In the genomic region with DNA sequence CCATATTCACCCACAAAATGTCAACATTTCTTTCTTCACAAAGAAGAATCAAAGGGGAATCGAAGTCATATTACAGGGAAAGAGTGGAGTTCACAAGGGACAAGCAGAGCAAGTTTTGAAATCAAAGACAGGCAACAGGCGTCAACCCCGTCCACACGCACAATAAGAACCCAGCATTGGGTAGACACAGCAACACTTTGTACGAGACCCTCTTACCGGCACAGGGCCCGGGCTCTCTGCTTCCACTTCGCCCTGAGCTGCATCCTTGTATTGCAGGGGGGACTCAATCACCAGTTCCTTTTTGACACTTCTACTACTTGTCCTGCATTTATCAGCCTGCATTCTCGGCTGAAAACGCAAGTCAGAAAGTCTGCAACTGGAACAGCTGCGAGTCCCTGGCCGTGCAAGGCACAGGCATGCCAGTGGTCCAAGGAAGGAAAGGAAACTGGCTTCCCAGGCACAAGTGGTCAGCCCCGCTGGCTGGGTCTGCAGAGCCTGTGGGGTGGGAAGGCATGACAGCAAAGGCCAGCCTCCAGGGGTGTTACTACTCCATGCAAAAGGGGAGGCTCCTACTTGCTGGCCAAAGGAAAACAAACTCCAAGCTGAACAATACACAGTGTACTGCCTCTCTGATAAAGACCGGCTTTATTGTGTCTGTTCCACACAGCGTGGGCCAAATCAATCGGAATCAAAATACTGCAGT, we compare ENCODE assay signal across 8 cellular contexts. TPM values are rescaled to one million over a fixed set of nuclear protein-coding genes. Genes with fewer than 3 reads are reported as not detected.
A peak's percentile ranks its signal among the peaks of the same experiment; 100 is the strongest.
DNase-seq lines count a peak whose midpoint lies in the region; ATAC-seq, FAIRE-seq and TF ChIP-seq lines count a peak whose summit lies in the region.

A gene with protein sequence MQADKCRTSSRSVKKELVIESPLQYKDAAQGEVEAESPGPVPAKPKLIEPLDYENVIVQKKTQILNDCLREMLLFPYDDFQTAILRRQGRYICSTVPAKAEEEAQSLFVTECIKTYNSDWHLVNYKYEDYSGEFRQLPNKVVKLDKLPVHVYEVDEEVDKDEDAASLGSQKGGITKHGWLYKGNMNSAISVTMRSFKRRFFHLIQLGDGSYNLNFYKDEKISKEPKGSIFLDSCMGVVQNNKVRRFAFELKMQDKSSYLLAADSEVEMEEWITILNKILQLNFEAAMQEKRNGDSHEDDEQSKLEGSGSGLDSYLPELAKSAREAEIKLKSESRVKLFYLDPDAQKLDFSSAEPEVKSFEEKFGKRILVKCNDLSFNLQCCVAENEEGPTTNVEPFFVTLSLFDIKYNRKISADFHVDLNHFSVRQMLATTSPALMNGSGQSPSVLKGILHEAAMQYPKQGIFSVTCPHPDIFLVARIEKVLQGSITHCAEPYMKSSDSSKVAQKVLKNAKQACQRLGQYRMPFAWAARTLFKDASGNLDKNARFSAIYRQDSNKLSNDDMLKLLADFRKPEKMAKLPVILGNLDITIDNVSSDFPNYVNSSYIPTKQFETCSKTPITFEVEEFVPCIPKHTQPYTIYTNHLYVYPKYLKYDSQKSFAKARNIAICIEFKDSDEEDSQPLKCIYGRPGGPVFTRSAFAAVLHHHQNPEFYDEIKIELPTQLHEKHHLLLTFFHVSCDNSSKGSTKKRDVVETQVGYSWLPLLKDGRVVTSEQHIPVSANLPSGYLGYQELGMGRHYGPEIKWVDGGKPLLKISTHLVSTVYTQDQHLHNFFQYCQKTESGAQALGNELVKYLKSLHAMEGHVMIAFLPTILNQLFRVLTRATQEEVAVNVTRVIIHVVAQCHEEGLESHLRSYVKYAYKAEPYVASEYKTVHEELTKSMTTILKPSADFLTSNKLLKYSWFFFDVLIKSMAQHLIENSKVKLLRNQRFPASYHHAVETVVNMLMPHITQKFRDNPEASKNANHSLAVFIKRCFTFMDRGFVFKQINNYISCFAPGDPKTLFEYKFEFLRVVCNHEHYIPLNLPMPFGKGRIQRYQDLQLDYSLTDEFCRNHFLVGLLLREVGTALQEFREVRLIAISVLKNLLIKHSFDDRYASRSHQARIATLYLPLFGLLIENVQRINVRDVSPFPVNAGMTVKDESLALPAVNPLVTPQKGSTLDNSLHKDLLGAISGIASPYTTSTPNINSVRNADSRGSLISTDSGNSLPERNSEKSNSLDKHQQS (N-terminal part only) (minus strand): TSS at position 497 of the 703 bp plus-strand sequence. CDS start 155 bp downstream, at position 342.

- in situ Hi-C loops in K562 (cut with MboI): no loop called here

- H3K9me3 ChIP-seq in K562 (replicated peaks; ENCODE audit: control insufficient read depth, insufficient read depth, low read depth, low read length) (no peaks in the 10 kb centered on the region), iPS-20b (ENCODE audit: insufficient read depth, low read depth, low read length) (no peaks in the 10 kb centered on the region)

- no peak for FAIRE-seq in K562 (lab: Jason Lieb, UNC)

- peaks cover 17 to 36% of the 10 kb centered on the region in 2 experiments for H3K4me1 ChIP-seq in K562 (replicated peaks in 1 of 2; ENCODE audit: control insufficient read depth in 2 of 2, insufficient read depth in 2 of 2, low read length in 2 of 2)
- peaks cover 38% of the 10 kb centered on the region for H3K4me1 ChIP-seq in iPS-20b (ENCODE audit: insufficient read depth, low read length)

- H3K9me1 ChIP-seq in K562 (ENCODE audit: control insufficient read depth, insufficient read depth, low read length): peaks cover 6% of the 10 kb centered on the region

- no peak within 1 kb of the TSS for H3K4me3 ChIP-seq in K562
- H3K4me3 ChIP-seq in iPS-20b (ENCODE audit: low read length): peak within 1 kb of the TSS; percentile 31

- H3K9ac ChIP-seq in K562 (ENCODE audit: insufficient read depth in 1 of 2, low read depth in 2 of 2, low read length in 2 of 2) (peak within 1 kb of the TSS in 1 of 2 experiments; percentile 72; a peak in 1 of 4 replicates), iPS-20b (ENCODE audit: low read depth, low read length) (peak within 1 kb of the TSS; percentile 35; the same call in 1 of the 2 replicates)

- H3K27ac Mint-ChIP-seq in activated CD4-positive, alpha-beta T cell treated with anti-CD3 and anti-CD28 coated beads, Interleukin-2, amount 10 ng/mL, durations not matched to agents 7 days and 5 days: no peak within 1 kb of the TSS

- CTCF ChIA-PET in activated CD4-positive, alpha-beta T cell treated with anti-CD3 and anti-CD28 coated beads, Interleukin-2, amount 10 ng/mL, durations not matched to agents 7 days and 5 days (lab: Charles Lee): no interaction called here
- CTCF ChIA-PET in K562 (lab: Yijun Ruan, JAX; ENCODE audit: low intra/inter-chr PET ratio): no interaction called here

- H3K4me3 Mint-ChIP-seq in activated CD4-positive, alpha-beta T cell treated with anti-CD3 and anti-CD28 coated beads, Interleukin-2, amount 10 ng/mL, durations not matched to agents 7 days and 5 days: no peak within 1 kb of the TSS

- peaks cover 18% of the 10 kb centered on the region; the same call in 2 of the 3 replicates for H3K79me2 ChIP-seq in K562 (ENCODE audit: control insufficient read depth, insufficient read depth, low read length)

- 61% methylated on average over 9 of the region's 16 CpGs for whole genome bisulfite sequencing in K562 (ENCODE audit: insufficient coverage, low coverage, missing lambda C conversion rate)

- no TSS peak for BruUV-seq in K562 (replicated peaks; lab: Mats Ljungman, UMichigan)

- TF ChIP-seq POLR2A in K562 (conservative IDR thresholded peaks at IDR 0.05): no peak

- no peak within 1 kb of the TSS for H2AFZ ChIP-seq in K562 (ENCODE audit: low read depth, low read length)

- H3K4me1 Mint-ChIP-seq in activated CD4-positive, alpha-beta T cell treated with anti-CD3 and anti-CD28 coated beads, Interleukin-2, amount 10 ng/mL, durations not matched to agents 7 days and 5 days: peaks cover 46% of the 10 kb centered on the region

- POLR2A ChIA-PET in activated CD4-positive, alpha-beta T cell treated with anti-CD3 and anti-CD28 coated beads, Interleukin-2, amount 10 ng/mL, durations not matched to agents 7 days and 5 days (lab: Charles Lee): no interaction called here
- POLR2A ChIA-PET in K562 (lab: Yijun Ruan, JAX): no interaction called here

- no peak within 1 kb of the TSS for H3K27ac ChIP-seq in K562 (ENCODE audit: extremely low read depth, low read depth, low read length)
- no peak within 1 kb of the TSS for H3K27ac ChIP-seq in iPS-20b (ENCODE audit: low read length)

- no peak for TF ChIP-seq EP300 in K562 (IDR thresholded peaks at IDR 0.05; ENCODE audit: low read length)

- TF ChIP-seq CTCF in K562 (IDR thresholded peaks at IDR 0.05 in 2 of 3, conservative IDR thresholded peaks at IDR 0.05 in 1 of 3; ENCODE audit: insufficient read depth in 2 of 3, low read depth in 1 of 3, low read length in 3 of 3): no peak

- H4K20me1 ChIP-seq in K562 (replicated peaks; ENCODE audit: control insufficient read depth, insufficient read depth, low read length): no peaks in the 10 kb centered on the region

- H3K36me3 ChIP-seq in K562 (ENCODE audit: control insufficient read depth, insufficient read depth, low read length) (no peaks in the 10 kb centered on the region; the same call in 2 of the 3 replicates), iPS-20b (ENCODE audit: insufficient read depth, low read depth, low read length) (no peaks in the 10 kb centered on the region)

- H3K4me2 ChIP-seq in K562 (ENCODE audit: insufficient read depth, low read length): no peak within 1 kb of the TSS

- H3K27me3 Mint-ChIP-seq in activated CD4-positive, alpha-beta T cell treated with anti-CD3 and anti-CD28 coated beads, Interleukin-2, amount 10 ng/mL, durations not matched to agents 7 days and 5 days: no peaks in the 10 kb centered on the region

- no peaks in the 10 kb centered on the region for H3K9me3 Mint-ChIP-seq in activated CD4-positive, alpha-beta T cell treated with anti-CD3 and anti-CD28 coated beads, Interleukin-2, amount 10 ng/mL, durations not matched to agents 7 days and 5 days

- no peak for DNase-seq in activated CD4-positive, alpha-beta T cell treated with anti-CD3 and anti-CD28 coated beads, Interleukin-2, amount 10 ng/mL, durations not matched to agents 7 days and 5 days
- DNase-seq in activated CD4-positive, alpha-beta T cell treated with anti-CD3 and anti-CD28 coated beads for 4 hours: no peak
- DNase-seq in K562 (ENCODE audit: extremely low read depth in 1 of 4, low spot score in 3 of 4) (no peak), retina (peak; percentile 53), GM19238 (ENCODE audit: insufficient read length, low spot score) (no peak), SK-N-DZ (ENCODE audit: low spot score) (no peak)

- H3K36me3 Mint-ChIP-seq in activated CD4-positive, alpha-beta T cell treated with anti-CD3 and anti-CD28 coated beads, Interleukin-2, amount 10 ng/mL, durations not matched to agents 7 days and 5 days (ENCODE audit: low read depth): peaks cover 2% of the 10 kb centered on the region

- intact Hi-C loops in K562 (cut with micrococcal nuclease): no loop called here

- H3K27me3 ChIP-seq in K562 (ENCODE audit: control insufficient read depth in 2 of 2, insufficient read depth in 2 of 2, low read length in 2 of 2): no peaks in the 10 kb centered on the region
- H3K27me3 ChIP-seq in iPS-20b (ENCODE audit: insufficient read depth, low read length): no peaks in the 10 kb centered on the region

- no peak for TF ChIP-seq RAD21 in K562 (CRISPR knock-in tag; conservative IDR thresholded peaks at IDR 0.05 in 1 of 2, IDR thresholded peaks at IDR 0.05 in 1 of 2)

- peak; percentile 52 for ATAC-seq in K562
- ATAC-seq in GM19467 (IDR thresholded peaks at IDR 0.05; ENCODE audit: unreplicated experiment): no peak

RNA-seq across cellular contexts. Expression of the gene that starts here (rescaled TPM):
- total RNA-seq in activated CD4-positive, alpha-beta T cell treated with anti-CD3 and anti-CD28 coated beads, Interleukin-2, amount 10 ng/mL, durations not matched to agents 7 days and 5 days: 100 to 1,000 TPM; 129 to 132 TPM
- 36.2 and 116 TPM in 2 replicates for total RNA-seq in K562 (2011; cell fraction: chromatin; rRNA removed; ENCODE audit: low replicate concordance)
- 22.8 and 26.2 TPM in 2 replicates for total RNA-seq in K562 (2011; cell fraction: nucleolus; rRNA removed)
- total RNA-seq in K562 (2011; cell fraction: nucleoplasm; rRNA removed): 35.1 and 50.0 TPM in 2 replicates
- total RNA-seq in K562 (2014; rRNA removed): 10.4 and 12.9 TPM in 2 replicates
- 16.7 and 18.1 TPM in 2 replicates for total RNA-seq in K562 (2014; rRNA removed; fragmentation: Illumina TruSeq; extraction: Trizol)
- 18.3 and 20.9 TPM in 2 replicates for total RNA-seq in K562 (2015; rRNA removed; fragmentation: Illumina TruSeq; extraction: Trizol)
- total RNA-seq in K562 (2021): 19.2 and 24.8 TPM in 2 replicates
- 18.5 and 25.3 TPM in 2 replicates for polyA plus RNA-seq in K562 (2011; rRNA removed)
- polyA plus RNA-seq in K562 (2011; cell fraction: cytosol; rRNA removed): 11.6 and 20.0 TPM in 2 replicates
- polyA plus RNA-seq in K562 (2011; cell fraction: nucleus; rRNA removed): 28.1 and 44.6 TPM in 2 replicates
- 15.8 and 18.9 TPM in 2 replicates for polyA plus RNA-seq in K562 (2012)
- 20.9 and 21.2 TPM in 2 replicates for polyA plus RNA-seq in K562 (2014; fragmentation: Illumina TruSeq; extraction: Trizol)
- polyA plus RNA-seq in K562 (2014; fragmentation: Nextera tagmentation; extraction: Ambion mirVana): 1 to 10 TPM; 3.5 to 5.1 TPM
- 12.4 and 18.3 TPM in 2 replicates for polyA plus RNA-seq in K562 (2014; rRNA removed)
- 33.3 and 52.3 TPM in 2 replicates for polyA minus RNA-seq in K562 (2011; rRNA and poly(A)+ RNA removed)
- 15.1 and 22.1 TPM in 2 replicates for polyA minus RNA-seq in K562 (2011; cell fraction: cytosol; rRNA and poly(A)+ RNA removed)
- 43.5 and 43.9 TPM in 2 replicates for polyA minus RNA-seq in K562 (2011; cell fraction: nucleus; rRNA and poly(A)+ RNA removed)
- polyA plus RNA-seq in SK-N-DZ (2014; cell fraction: cytosol; rRNA removed): 1.9 and 2.7 TPM in 2 replicates
- polyA plus RNA-seq in SK-N-DZ (2014; cell fraction: nucleus; rRNA removed): 1.2 and 3.3 TPM in 2 replicates
